Comparison of ENCODE assay signal across 24 cellular contexts in genomic region chr2:63982335-63982734, GRCh38.
"Had no signal": no experiment of that assay in that cellular context is flagged by ENCODE, and none has a peak within 500 bp of the region (broad histone marks: within the 10 kb centered on the region; RNA-seq: fewer than 3 reads in every experiment).

No MANE protein-coding gene starts in this region.

- H3K4me3 ChIP-seq: gastrocnemius medialis, heart left ventricle, hepatocyte, lung, pancreas, sigmoid colon, spleen, thoracic aorta, tibial nerve, upper lobe of left lung had no signal

- DNase-seq: effector CD8-positive, alpha-beta T cell; endodermal cell; foreskin fibroblast; gastrocnemius medialis; heart left ventricle; kidney; natural killer cell; pancreas; sigmoid colon; spleen; stimulated activated CD4-positive, alpha-beta T cell treated with anti-CD3 and anti-CD28 coated beads, Interleukin-4, amount 100 ng/mL, for 4 hours; stimulated activated naive B cell treated with anti-CD40 and anti-IgM and Interleukin-4, amounts not matched to agents 10 μg/mL and 1 μg/mL and 100 μg/mL, for 72 hours; upper lobe of left lung had no signal

- H3K27ac ChIP-seq: epithelial cell of prostate, gastrocnemius medialis, heart left ventricle, hepatocyte, neutrophil, pancreas, sigmoid colon, spleen, thoracic aorta, tibial nerve, upper lobe of left lung had no signal

- H3K9me3 ChIP-seq: gastrocnemius medialis, heart left ventricle, neutrophil, pancreas, sigmoid colon, spleen, thoracic aorta, tibial nerve, upper lobe of left lung had no signal

- H3K9me3 Mint-ChIP-seq: memory B cell; natural killer cell; neural crest cell; stimulated activated naive B cell treated with anti-CD40 and anti-IgM and Interleukin-4, amounts not matched to agents 10 μg/mL and 1 μg/mL and 100 μg/mL, for 72 hours; stimulated activated naive CD8-positive, alpha-beta T cell treated with anti-CD3 and anti-CD28 coated beads, Interleukin-15, Interleukin-2, amounts not matched to agents 100 ng/mL and 50 ng/mL, for 24 hours had no signal

- H3K36me3 ChIP-seq: pancreas had no signal

- H3K27me3 Mint-ChIP-seq: memory B cell; stimulated activated naive B cell treated with anti-CD40 and anti-IgM and Interleukin-4, amounts not matched to agents 10 μg/mL and 1 μg/mL and 100 μg/mL, for 72 hours; stimulated activated naive CD8-positive, alpha-beta T cell treated with anti-CD3 and anti-CD28 coated beads, Interleukin-15, Interleukin-2, amounts not matched to agents 100 ng/mL and 50 ng/mL, for 24 hours had no signal

- ATAC-seq: esophagus mucosa; gastrocnemius medialis; heart left ventricle; left lobe of liver; natural killer cell; pancreas; stimulated activated naive B cell treated with anti-CD40 and anti-IgM and Interleukin-4, amounts not matched to agents 10 μg/mL and 1 μg/mL and 100 μg/mL, for 72 hours had no signal

- H3K27me3 ChIP-seq: gastrocnemius medialis, heart left ventricle, hepatocyte, neutrophil, pancreas, sigmoid colon, spleen, tibial nerve, upper lobe of left lung had no signal

- H3K27ac Mint-ChIP-seq: endodermal cell; memory B cell; natural killer cell; stimulated activated naive B cell treated with anti-CD40 and anti-IgM and Interleukin-4, amounts not matched to agents 10 μg/mL and 1 μg/mL and 100 μg/mL, for 72 hours; stimulated activated naive CD8-positive, alpha-beta T cell treated with anti-CD3 and anti-CD28 coated beads, Interleukin-15, Interleukin-2, amounts not matched to agents 100 ng/mL and 50 ng/mL, for 24 hours had no signal

- H3K4me2 ChIP-seq: hepatocyte had no signal

- H3K36me3 Mint-ChIP-seq: natural killer cell had no signal

- H2AFZ ChIP-seq: hepatocyte had no signal

- H3K4me3 Mint-ChIP-seq: endodermal cell; memory B cell; natural killer cell; neural crest cell; stimulated activated naive B cell treated with anti-CD40 and anti-IgM and Interleukin-4, amounts not matched to agents 10 μg/mL and 1 μg/mL and 100 μg/mL, for 72 hours; stimulated activated naive CD8-positive, alpha-beta T cell treated with anti-CD3 and anti-CD28 coated beads, Interleukin-15, Interleukin-2, amounts not matched to agents 100 ng/mL and 50 ng/mL, for 24 hours had no signal
